10 cellular contexts compared by ENCODE assay signal in genomic region chr21:28832013-28832714, GRCh38.
DNase-seq lines count a peak whose midpoint lies in the region; ATAC-seq, FAIRE-seq and TF ChIP-seq lines count a peak whose summit lies in the region.
"Had no signal": no experiment of that assay in that cellular context is flagged by ENCODE, and none has a peak within 500 bp of the region (broad histone marks: within the 10 kb centered on the region; RNA-seq: fewer than 3 reads in every experiment).

No MANE protein-coding gene starts in this region.

- H3K27me3 Mint-ChIP-seq in activated CD4-positive, alpha-beta T cell treated with anti-CD3 and anti-CD28 coated beads, Interleukin-2, amount 10 ng/mL, durations not matched to agents 7 days and 5 days = no peaks in the 10 kb centered on the region
- H3K27me3 Mint-ChIP-seq in glutamatergic neuron (ENCODE audit: unreplicated experiment) = no peaks in the 10 kb centered on the region

- peaks cover 36% of the 10 kb centered on the region for H3K36me3 Mint-ChIP-seq in activated CD4-positive, alpha-beta T cell treated with anti-CD3 and anti-CD28 coated beads, Interleukin-2, amount 10 ng/mL, durations not matched to agents 7 days and 5 days (ENCODE audit: low read depth)
- H3K36me3 Mint-ChIP-seq in glutamatergic neuron (ENCODE audit: unreplicated experiment) = no peaks in the 10 kb centered on the region

- H3K4me1 ChIP-seq in small intestine (ENCODE audit: control insufficient read depth in 2 of 2, insufficient read depth in 1 of 2, low read depth in 1 of 2, low read length in 1 of 2) = peaks cover 0 to 3% of the 10 kb centered on the region in 2 donors

- FAIRE-seq in RCC 7860 (lab: Jason Lieb, UNC) (no peak), small intestine (lab: Jason Lieb, UNC) (no peak), GM12892 (lab: Jason Lieb, UNC) (no peak)

- peak overlapping the region; percentile 97 for H3K27ac Mint-ChIP-seq in activated CD4-positive, alpha-beta T cell treated with anti-CD3 and anti-CD28 coated beads, Interleukin-2, amount 10 ng/mL, durations not matched to agents 7 days and 5 days
- H3K27ac Mint-ChIP-seq in glutamatergic neuron (ENCODE audit: unreplicated experiment) = no peak overlapping the region

- no peaks in the 10 kb centered on the region for H3K9me3 ChIP-seq in small intestine (ENCODE audit: control insufficient read depth, low read depth)

- H3K27ac ChIP-seq in small intestine (ENCODE audit: low read depth in 1 of 2, low read length in 1 of 2) = peak overlapping the region; percentile 28 to 32

- POLR2A ChIA-PET in activated CD4-positive, alpha-beta T cell treated with anti-CD3 and anti-CD28 coated beads, Interleukin-2, amount 10 ng/mL, durations not matched to agents 7 days and 5 days (lab: Charles Lee) = interaction anchor here (1.0 kb wide), 1 partner anchor 52 kb away, joined by 3 read pairs; no protein-coding TSS in a partner anchor

- WGBS in small intestine, 3 donors = 67 to 81% (median 81%) methylated on average over 1 of the region's 1 CpG

- no peaks in the 10 kb centered on the region for H3K36me3 ChIP-seq in small intestine (ENCODE audit: control insufficient read depth in 2 of 2, insufficient read depth in 2 of 2, low read length in 2 of 2)

- peaks cover 9% of the 10 kb centered on the region for H3K9me3 Mint-ChIP-seq in activated CD4-positive, alpha-beta T cell treated with anti-CD3 and anti-CD28 coated beads, Interleukin-2, amount 10 ng/mL, durations not matched to agents 7 days and 5 days
- no peaks in the 10 kb centered on the region for H3K9me3 Mint-ChIP-seq in glutamatergic neuron (ENCODE audit: unreplicated experiment)

- DNase-seq in activated CD4-positive, alpha-beta T cell treated with anti-CD3 and anti-CD28 coated beads, Interleukin-2, amount 10 ng/mL, durations not matched to agents 7 days and 5 days = peak; percentile 58
- DNase-seq in activated CD4-positive, alpha-beta T cell treated with anti-CD3 and anti-CD28 coated beads for 1 hour = no peak
- peak; percentile 45 for DNase-seq in RCC 7860 (ENCODE audit: low spot score)
- DNase-seq in cerebellar cortex (ENCODE audit: low spot score) = peak; percentile 80
- DNase-seq in small intestine = peak; percentile 52
- DNase-seq in GM12892 (ENCODE audit: insufficient read length) = no peak
- no peak for DNase-seq in glutamatergic neuron
- DNase-seq: activated CD4-positive, alpha-beta T cell treated with anti-CD3 and anti-CD28 coated beads for 48 hours; NCI-H187 treated with DMSO at 0.1 percent for 48 hours had no signal

- peak overlapping the region; percentile 37 for H3K4me3 Mint-ChIP-seq in activated CD4-positive, alpha-beta T cell treated with anti-CD3 and anti-CD28 coated beads, Interleukin-2, amount 10 ng/mL, durations not matched to agents 7 days and 5 days
- no peak overlapping the region for H3K4me3 Mint-ChIP-seq in glutamatergic neuron (ENCODE audit: unreplicated experiment)

- no peak for TF ChIP-seq CTCF in glutamatergic neuron (IDR thresholded peaks at IDR 0.05; ENCODE audit: partially characterized antibody, unreplicated experiment)

- TF ChIP-seq POLR2A in GM12892 (IDR thresholded peaks at IDR 0.05; ENCODE audit: low read depth, low read length) = no peak

- H3K4me3 ChIP-seq in small intestine (ENCODE audit: low read depth in 1 of 2, low read length in 2 of 2) = no peak overlapping the region

- peaks cover 74% of the 10 kb centered on the region for H3K4me1 Mint-ChIP-seq in activated CD4-positive, alpha-beta T cell treated with anti-CD3 and anti-CD28 coated beads, Interleukin-2, amount 10 ng/mL, durations not matched to agents 7 days and 5 days
- H3K4me1 Mint-ChIP-seq in glutamatergic neuron (ENCODE audit: low read depth, unreplicated experiment) = no peaks in the 10 kb centered on the region

- CTCF ChIA-PET in activated CD4-positive, alpha-beta T cell treated with anti-CD3 and anti-CD28 coated beads, Interleukin-2, amount 10 ng/mL, durations not matched to agents 7 days and 5 days (lab: Charles Lee) = interaction anchor here (0.6 to 1.1 kb wide), 3 partner anchors 9 to 54 kb away, joined by 3 to 8 read pairs (median 3); no protein-coding TSS in a partner anchor

- ATAC-seq in GM19023 (IDR thresholded peaks at IDR 0.05; ENCODE audit: unreplicated experiment) = no peak

- no peaks in the 10 kb centered on the region for H3K27me3 ChIP-seq in small intestine (ENCODE audit: control insufficient read depth in 2 of 2, insufficient read depth in 2 of 2, low read length in 2 of 2)

Comparison
In these comparisons a context has a peak if more than half of its experiments do, and no peak if none do; other contexts are left out.
1. DNase-seq: peak in activated CD4-positive, alpha-beta T cell treated with anti-CD3 and anti-CD28 coated beads, Interleukin-2, amount 10 ng/mL, durations not matched to agents 7 days and 5 days (single experiment), RCC 7860 (single experiment), cerebellar cortex (single experiment) and small intestine (single experiment); none in activated CD4-positive, alpha-beta T cell treated with anti-CD3 and anti-CD28 coated beads for 1 hour (single experiment), GM12892 (single experiment) and glutamatergic neuron (single experiment).